ENCODE assay signal across 8 cellular contexts in the genomic region with DNA sequence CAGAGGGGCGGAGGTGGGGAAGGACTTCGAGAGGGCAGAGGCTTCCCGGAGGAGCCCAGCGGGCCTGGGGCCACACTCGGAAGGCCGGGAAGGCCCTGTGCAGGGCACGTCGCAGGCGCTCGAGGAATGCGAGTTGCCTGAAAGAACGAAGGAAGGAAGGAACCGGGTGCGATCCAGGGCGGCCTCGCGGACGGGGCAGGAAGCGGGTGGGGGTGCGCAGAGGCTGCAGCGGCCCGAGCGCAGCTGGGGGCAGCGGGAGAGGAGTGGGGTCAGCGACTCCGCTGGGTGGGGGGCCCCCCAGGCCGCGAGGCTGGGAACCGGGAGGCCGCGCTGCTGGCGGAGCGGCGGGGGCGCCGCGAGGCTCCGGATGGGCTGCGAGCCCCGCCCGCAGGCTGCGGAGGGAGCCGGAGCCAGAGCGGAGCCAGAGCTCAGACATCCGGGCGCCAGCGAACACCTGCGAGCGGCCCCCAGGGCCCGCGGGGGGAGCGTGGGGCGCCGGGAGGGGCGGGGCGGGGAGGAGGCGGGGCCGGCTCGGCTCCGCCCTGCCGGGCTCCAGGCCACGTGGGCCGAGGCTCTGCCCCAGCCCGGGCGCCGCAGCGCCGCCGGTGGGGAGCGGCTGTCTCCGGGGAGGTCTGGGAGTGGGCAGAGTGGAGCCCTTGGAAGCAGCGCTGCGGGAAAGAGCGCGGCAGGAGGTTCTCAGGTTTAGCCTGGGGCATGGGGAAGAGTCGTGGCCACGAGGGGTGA. TPM values are rescaled to one million over a fixed set of nuclear protein-coding genes. Genes with fewer than 3 reads are reported as not detected.
A peak's percentile ranks its signal among the peaks of the same experiment; 100 is the strongest.
DNase-seq lines count a peak whose midpoint lies in the region; ATAC-seq, FAIRE-seq and TF ChIP-seq lines count a peak whose summit lies in the region.

No MANE protein-coding gene starts in this region.

- peak overlapping the region; percentile 99 for H3K27ac ChIP-seq in A673 (ENCODE audit: low read depth, low read length, poor library complexity, severe bottlenecking)
- H3K27ac ChIP-seq in kidney (ENCODE audit: low read depth in 2 of 2, low read length in 2 of 2): peak overlapping the region; percentile 87 to 95

- intact Hi-C loops in A673 (cut with micrococcal nuclease; ENCODE audit: unreplicated experiment) (loop anchor here (5.0 kb wide), 1 partner anchor 43 kb away; no protein-coding TSS in a partner anchor), kidney (cut with DNase I) (no loop called here)

- peak; percentile 42 for ATAC-seq in GM18520 (IDR thresholded peaks at IDR 0.05; ENCODE audit: unreplicated experiment)
- ATAC-seq in HG03045 (IDR thresholded peaks at IDR 0.05; ENCODE audit: unreplicated experiment): peak; percentile 55

- peaks cover 55% of the 10 kb centered on the region for H3K4me1 ChIP-seq in A673 (ENCODE audit: insufficient read depth, low read length, poor library complexity, severe bottlenecking)
- H3K4me1 ChIP-seq in kidney (ENCODE audit: control insufficient read depth in 1 of 2, insufficient read depth in 1 of 2, low read depth in 1 of 2, low read length in 2 of 2): peaks cover 17 to 28% of the 10 kb centered on the region in 2 donors

- H3K9me3 ChIP-seq in A673 (ENCODE audit: low read depth, low read length, poor library complexity, severe bottlenecking) (no peaks in the 10 kb centered on the region), kidney (ENCODE audit: control insufficient read depth in 1 of 2, low read length in 2 of 2) (no peaks in the 10 kb centered on the region)

- H3K9ac ChIP-seq in kidney (ENCODE audit: low read length in 2 of 2): peak overlapping the region; percentile 63 to 91

- no TSS peak for BruUV-seq in A673 (replicated peaks; lab: Mats Ljungman, UMichigan)

- TF ChIP-seq CTCF in A673 (conservative IDR thresholded peaks at IDR 0.05; ENCODE audit: low read depth, low read length) (0 out of 2 replicates have a peak, but pooled peaks have one; percentile 25), cardiac fibroblast (IDR thresholded peaks at IDR 0.05; ENCODE audit: low read depth, low read length) (peak; percentile 19), kidney (IDR thresholded peaks at IDR 0.05; ENCODE audit: borderline replicate concordance, extremely low read depth, insufficient read depth) (peak; percentile 31)

- no peaks in the 10 kb centered on the region for H3K27me3 ChIP-seq in A673 (replicated peaks; ENCODE audit: insufficient read depth, low read depth, low read length, poor library complexity)

- H3K4me3 ChIP-seq in A673 (ENCODE audit: low read depth, low read length, poor library complexity, severe bottlenecking) (peak overlapping the region; percentile 44), cardiac fibroblast (replicated peaks in 1 of 2; ENCODE audit: low read depth in 2 of 2, low read length in 2 of 2) (peak overlapping the region; percentile 21 to 49), kidney (ENCODE audit: low read length in 2 of 2) (peak overlapping the region; percentile 82)

- POLR2A ChIA-PET in A673 (lab: Charles Lee; ENCODE audit: low non-redundant PET): interaction anchor here (0.7 to 0.9 kb wide), 3 partner anchors 14 to 397 kb away, joined by 3 to 11 read pairs (median 6); no protein-coding TSS in a partner anchor

- FAIRE-seq in kidney (lab: Jason Lieb, UNC): no peak

- DNase-seq in A673 (ENCODE audit: low spot score) (peak; percentile 93), NCI-H2171 (lab: John Stamatoyannopoulos, UW) (peak; percentile 90), cardiac fibroblast (ENCODE audit: low read depth in 2 of 2) (peak; percentile 83 to 93), kidney (peak; percentile 95)
- peak; percentile 67 to 84 (median 78) for DNase-seq in activated CD4-positive, CD25-positive, alpha-beta regulatory T cell (lab: John Stamatoyannopoulos, UW)
- peak; percentile 84 for DNase-seq in stimulated activated CD4-positive, alpha-beta T cell treated with anti-CD3 and anti-CD28 coated beads, Interleukin-15, amount 100 ng/mL, for 24 hours

- peaks cover 12% of the 10 kb centered on the region for H3K36me3 ChIP-seq in A673 (ENCODE audit: insufficient read depth, low read length, poor library complexity, severe bottlenecking)
- H3K36me3 ChIP-seq in kidney (ENCODE audit: control insufficient read depth in 1 of 2, insufficient read depth in 2 of 2, low read length in 2 of 2): peaks cover 0 to 8% of the 10 kb centered on the region in 2 donors

- CTCF ChIA-PET in A673 (lab: Charles Lee): interaction anchor here (0.6 to 6.9 kb wide), 7 partner anchors 11 to 349 kb away, joined by 4 to 36 read pairs (median 4); partner anchors contain the start of gene E2F2

RNA-seq across cellular contexts. Expression of gene ID3, which starts 4.6 kb away (rescaled TPM):
- total RNA-seq in A673 (2021) (102 and 140 TPM in 2 replicates), kidney (97.8 TPM)
- polyA plus RNA-seq in kidney (ENCODE audit: insufficient read depth, low read depth, low replicate concordance): 157 TPM

RNA-seq across cellular contexts. Expression of gene E2F2, which starts 23.6 kb away (rescaled TPM):
- total RNA-seq in A673 (2021): 45.0 and 46.1 TPM in 2 replicates
- 0.50 TPM for total RNA-seq in kidney
- not detected for polyA plus RNA-seq in kidney (ENCODE audit: insufficient read depth, low read depth, low replicate concordance)

Comparison
In these comparisons a context has a peak if more than half of its experiments do, and no peak if none do; other contexts are left out.
1. Peak in every context shown above with its lines: DNase-seq, ATAC-seq, H3K4me3 ChIP-seq and H3K27ac ChIP-seq.
2. RNA of gene E2F2, which starts 23.6 kb away (total RNA-seq): 45.0 to 46.1 TPM in A673; 0.50 TPM in kidney (single experiment); every median in the first group is over 10 times any median in the second.